In the genomic region with DNA sequence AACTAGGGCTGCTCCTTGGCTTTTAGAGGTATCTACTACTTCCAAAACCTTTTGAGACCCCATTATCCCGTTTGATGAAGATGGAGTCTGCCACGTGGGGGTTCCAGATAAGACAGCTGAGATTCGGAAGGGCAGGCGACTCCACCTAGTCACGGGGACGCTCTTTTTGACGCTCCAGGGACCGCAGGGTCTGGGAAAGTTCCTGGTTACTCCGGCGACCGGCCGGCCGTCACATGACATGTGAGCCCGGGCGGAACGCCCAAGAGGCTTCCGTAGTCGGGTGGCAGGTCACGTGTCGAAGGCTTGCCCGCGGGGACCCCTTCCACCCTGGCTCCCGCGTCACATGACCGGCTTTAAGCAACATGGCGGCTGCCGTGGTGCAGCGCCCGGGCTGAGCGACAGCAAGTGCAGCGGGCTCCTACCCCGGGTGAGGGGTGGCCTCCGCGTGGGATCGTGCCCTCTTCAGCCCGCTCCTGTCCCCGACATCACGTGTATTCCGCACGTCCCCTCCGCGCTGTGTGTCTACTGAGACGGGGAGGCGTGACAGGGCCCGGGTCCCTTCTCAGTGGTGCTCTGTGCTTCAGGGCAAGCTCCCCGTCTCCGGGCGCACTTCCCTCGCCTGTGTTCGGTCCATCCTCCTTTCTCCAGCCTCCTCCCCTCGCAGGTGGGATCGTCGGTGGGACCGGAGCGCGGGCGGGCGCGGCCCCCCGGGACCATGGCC, we compare ENCODE assay signal across 1 cellular context.
TF ChIP-seq lines count a peak whose summit lies in the region.

A gene with protein sequence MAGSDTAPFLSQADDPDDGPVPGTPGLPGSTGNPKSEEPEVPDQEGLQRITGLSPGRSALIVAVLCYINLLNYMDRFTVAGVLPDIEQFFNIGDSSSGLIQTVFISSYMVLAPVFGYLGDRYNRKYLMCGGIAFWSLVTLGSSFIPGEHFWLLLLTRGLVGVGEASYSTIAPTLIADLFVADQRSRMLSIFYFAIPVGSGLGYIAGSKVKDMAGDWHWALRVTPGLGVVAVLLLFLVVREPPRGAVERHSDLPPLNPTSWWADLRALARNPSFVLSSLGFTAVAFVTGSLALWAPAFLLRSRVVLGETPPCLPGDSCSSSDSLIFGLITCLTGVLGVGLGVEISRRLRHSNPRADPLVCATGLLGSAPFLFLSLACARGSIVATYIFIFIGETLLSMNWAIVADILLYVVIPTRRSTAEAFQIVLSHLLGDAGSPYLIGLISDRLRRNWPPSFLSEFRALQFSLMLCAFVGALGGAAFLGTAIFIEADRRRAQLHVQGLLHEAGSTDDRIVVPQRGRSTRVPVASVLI (plus strand): TSS at position 342 of the 721 bp plus-strand sequence. CDS start 374 bp downstream, at position 716.

TF ChIP-seq in HepG2, 621 proteins besides CTCF, POLR2A, EP300 and RAD21 (continued from another document and continues in another):
- TF ChIP-seq, protein P1, sequence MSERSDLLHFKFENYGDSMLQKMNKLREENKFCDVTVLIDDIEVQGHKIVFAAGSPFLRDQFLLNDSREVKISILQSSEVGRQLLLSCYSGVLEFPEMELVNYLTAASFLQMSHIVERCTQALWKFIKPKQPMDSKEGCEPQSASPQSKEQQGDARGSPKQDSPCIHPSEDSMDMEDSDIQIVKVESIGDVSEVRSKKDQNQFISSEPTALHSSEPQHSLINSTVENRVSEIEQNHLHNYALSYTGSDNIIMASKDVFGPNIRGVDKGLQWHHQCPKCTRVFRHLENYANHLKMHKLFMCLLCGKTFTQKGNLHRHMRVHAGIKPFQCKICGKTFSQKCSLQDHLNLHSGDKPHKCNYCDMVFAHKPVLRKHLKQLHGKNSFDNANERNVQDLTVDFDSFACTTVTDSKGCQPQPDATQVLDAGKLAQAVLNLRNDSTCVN (CRISPR knock-in tag; IDR thresholded peaks at IDR 0.05; ENCODE audit: borderline replicate concordance) = peak; percentile 91
- TF ChIP-seq RFXANK (CRISPR knock-in tag; IDR thresholded peaks at IDR 0.05) (no peak; the same call in 1 of the 2 replicates), ZNF772 (CRISPR knock-in tag; IDR thresholded peaks at IDR 0.05) (peak; percentile 93; the same call in 1 of the 2 replicates), KDM5B (CRISPR knock-in tag; IDR thresholded peaks at IDR 0.05; ENCODE audit: borderline replicate concordance) (peak; percentile 93), NFE2L2 (IDR thresholded peaks at IDR 0.05; ENCODE audit: low read length) (no peak), ATF1 (CRISPR knock-in tag; IDR thresholded peaks at IDR 0.05) (peak; percentile 48; the same call in 1 of the 2 replicates), GABPA (IDR thresholded peaks at IDR 0.05; ENCODE audit: low read depth, low read length) (peak; percentile 23; the same call in 1 of the 2 replicates), GABPA (CRISPR knock-in tag; IDR thresholded peaks at IDR 0.05; ENCODE audit: low read depth) (peak; percentile 83), SKI (IDR thresholded peaks at IDR 0.05; ENCODE audit: partially characterized antibody) (peak; percentile 60), BORCS8-MEF2B (CRISPR knock-in tag; IDR thresholded peaks at IDR 0.05) (peak; percentile 89; the same call in 1 of the 2 replicates), ZNF724P (CRISPR knock-in tag; IDR thresholded peaks at IDR 0.05; ENCODE audit: borderline replicate concordance) (peak; percentile 45; the same call in 1 of the 2 replicates), HMG20B (CRISPR knock-in tag; conservative IDR thresholded peaks at IDR 0.05) (no peak), ZKSCAN5 (CRISPR knock-in tag; IDR thresholded peaks at IDR 0.05) (0 out of 2 replicates have a peak, but pooled peaks have one; percentile 21), ZNF589 (CRISPR knock-in tag; conservative IDR thresholded peaks at IDR 0.05) (peak; percentile 90), ZNF20 (CRISPR knock-in tag; IDR thresholded peaks at IDR 0.05) (peak; percentile 88), KAT2B (IDR thresholded peaks at IDR 0.05; ENCODE audit: borderline replicate concordance, low read depth, low read length) (no peak), SRSF9 (IDR thresholded peaks at IDR 0.05; ENCODE audit: borderline replicate concordance, insufficient read depth, low read depth, low read length, poor library complexity, severe bottlenecking) (no peak), ZNF333 (CRISPR knock-in tag; IDR thresholded peaks at IDR 0.05; ENCODE audit: borderline replicate concordance) (peak; percentile 88), ZNF768 (CRISPR knock-in tag; IDR thresholded peaks at IDR 0.05) (peak; percentile 75), GATAD2A (CRISPR knock-in tag; IDR thresholded peaks at IDR 0.05) (peak; percentile 79), BRCA1 (CRISPR knock-in tag; IDR thresholded peaks at IDR 0.05) (no peak), ZNF777 (CRISPR knock-in tag; IDR thresholded peaks at IDR 0.05) (peak; percentile 61), YEATS2 (CRISPR knock-in tag; IDR thresholded peaks at IDR 0.05; ENCODE audit: borderline replicate concordance) (peak; percentile 99), TCF12 (IDR thresholded peaks at IDR 0.05) (no peak), TCF12 (CRISPR knock-in tag; IDR thresholded peaks at IDR 0.05) (peak; percentile 87), ZNF543 (CRISPR knock-in tag; IDR thresholded peaks at IDR 0.05) (peak; percentile 74)
- TF ChIP-seq, protein P2, sequence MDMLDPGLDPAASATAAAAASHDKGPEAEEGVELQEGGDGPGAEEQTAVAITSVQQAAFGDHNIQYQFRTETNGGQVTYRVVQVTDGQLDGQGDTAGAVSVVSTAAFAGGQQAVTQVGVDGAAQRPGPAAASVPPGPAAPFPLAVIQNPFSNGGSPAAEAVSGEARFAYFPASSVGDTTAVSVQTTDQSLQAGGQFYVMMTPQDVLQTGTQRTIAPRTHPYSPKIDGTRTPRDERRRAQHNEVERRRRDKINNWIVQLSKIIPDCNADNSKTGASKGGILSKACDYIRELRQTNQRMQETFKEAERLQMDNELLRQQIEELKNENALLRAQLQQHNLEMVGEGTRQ (IDR thresholded peaks at IDR 0.05; ENCODE audit: low read depth, low read length) = peak; percentile 100
- TF ChIP-seq, protein P2 (CRISPR knock-in tag; IDR thresholded peaks at IDR 0.05; ENCODE audit: borderline replicate concordance) = peak; percentile 100
- TF ChIP-seq, protein P3, sequence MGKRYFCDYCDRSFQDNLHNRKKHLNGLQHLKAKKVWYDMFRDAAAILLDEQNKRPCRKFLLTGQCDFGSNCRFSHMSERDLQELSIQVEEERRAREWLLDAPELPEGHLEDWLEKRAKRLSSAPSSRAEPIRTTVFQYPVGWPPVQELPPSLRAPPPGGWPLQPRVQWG (CRISPR knock-in tag; IDR thresholded peaks at IDR 0.05; ENCODE audit: borderline replicate concordance, low read depth) = no peak; the same call in 1 of the 2 replicates
- TF ChIP-seq, protein P4, sequence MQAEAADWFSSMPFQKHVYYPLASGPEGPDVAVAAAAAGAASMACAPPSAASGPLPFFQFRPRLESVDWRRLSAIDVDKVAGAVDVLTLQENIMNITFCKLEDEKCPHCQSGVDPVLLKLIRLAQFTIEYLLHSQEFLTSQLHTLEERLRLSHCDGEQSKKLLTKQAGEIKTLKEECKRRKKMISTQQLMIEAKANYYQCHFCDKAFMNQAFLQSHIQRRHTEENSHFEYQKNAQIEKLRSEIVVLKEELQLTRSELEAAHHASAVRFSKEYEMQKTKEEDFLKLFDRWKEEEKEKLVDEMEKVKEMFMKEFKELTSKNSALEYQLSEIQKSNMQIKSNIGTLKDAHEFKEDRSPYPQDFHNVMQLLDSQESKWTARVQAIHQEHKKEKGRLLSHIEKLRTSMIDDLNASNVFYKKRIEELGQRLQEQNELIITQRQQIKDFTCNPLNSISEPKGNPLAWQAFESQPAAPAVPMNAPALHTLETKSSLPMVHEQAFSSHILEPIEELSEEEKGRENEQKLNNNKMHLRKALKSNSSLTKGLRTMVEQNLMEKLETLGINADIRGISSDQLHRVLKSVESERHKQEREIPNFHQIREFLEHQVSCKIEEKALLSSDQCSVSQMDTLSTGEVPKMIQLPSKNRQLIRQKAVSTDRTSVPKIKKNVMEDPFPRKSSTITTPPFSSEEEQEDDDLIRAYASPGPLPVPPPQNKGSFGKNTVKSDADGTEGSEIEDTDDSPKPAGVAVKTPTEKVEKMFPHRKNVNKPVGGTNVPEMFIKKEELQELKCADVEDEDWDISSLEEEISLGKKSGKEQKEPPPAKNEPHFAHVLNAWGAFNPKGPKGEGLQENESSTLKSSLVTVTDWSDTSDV (CRISPR knock-in tag; IDR thresholded peaks at IDR 0.05) = peak; percentile 78
- TF ChIP-seq, protein P5, sequence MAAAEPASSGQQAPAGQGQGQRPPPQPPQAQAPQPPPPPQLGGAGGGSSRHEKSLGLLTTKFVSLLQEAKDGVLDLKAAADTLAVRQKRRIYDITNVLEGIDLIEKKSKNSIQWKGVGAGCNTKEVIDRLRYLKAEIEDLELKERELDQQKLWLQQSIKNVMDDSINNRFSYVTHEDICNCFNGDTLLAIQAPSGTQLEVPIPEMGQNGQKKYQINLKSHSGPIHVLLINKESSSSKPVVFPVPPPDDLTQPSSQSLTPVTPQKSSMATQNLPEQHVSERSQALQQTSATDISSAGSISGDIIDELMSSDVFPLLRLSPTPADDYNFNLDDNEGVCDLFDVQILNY (CRISPR knock-in tag; conservative IDR thresholded peaks at IDR 0.05) = peak; percentile 59
- TF ChIP-seq, protein P6, sequence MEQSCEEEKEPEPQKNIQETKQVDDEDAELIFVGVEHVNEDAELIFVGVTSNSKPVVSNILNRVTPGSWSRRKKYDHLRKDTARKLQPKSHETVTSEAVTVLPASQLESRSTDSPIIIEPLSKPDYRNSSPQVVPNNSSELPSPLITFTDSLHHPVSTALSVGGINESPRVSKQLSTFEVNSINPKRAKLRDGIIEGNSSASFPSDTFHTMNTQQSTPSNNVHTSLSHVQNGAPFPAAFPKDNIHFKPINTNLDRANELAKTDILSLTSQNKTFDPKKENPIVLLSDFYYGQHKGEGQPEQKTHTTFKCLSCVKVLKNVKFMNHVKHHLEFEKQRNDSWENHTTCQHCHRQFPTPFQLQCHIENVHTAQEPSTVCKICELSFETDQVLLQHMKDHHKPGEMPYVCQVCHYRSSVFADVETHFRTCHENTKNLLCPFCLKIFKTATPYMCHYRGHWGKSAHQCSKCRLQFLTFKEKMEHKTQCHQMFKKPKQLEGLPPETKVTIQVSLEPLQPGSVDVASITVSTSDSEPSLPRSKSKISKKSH (CRISPR knock-in tag; IDR thresholded peaks at IDR 0.05; ENCODE audit: borderline replicate concordance) = peak; percentile 59; the same call in 1 of the 2 replicates
- TF ChIP-seq, protein P7, sequence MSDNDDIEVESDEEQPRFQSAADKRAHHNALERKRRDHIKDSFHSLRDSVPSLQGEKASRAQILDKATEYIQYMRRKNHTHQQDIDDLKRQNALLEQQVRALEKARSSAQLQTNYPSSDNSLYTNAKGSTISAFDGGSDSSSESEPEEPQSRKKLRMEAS (IDR thresholded peaks at IDR 0.05) = peak; percentile 96
- TF ChIP-seq, protein P8, sequence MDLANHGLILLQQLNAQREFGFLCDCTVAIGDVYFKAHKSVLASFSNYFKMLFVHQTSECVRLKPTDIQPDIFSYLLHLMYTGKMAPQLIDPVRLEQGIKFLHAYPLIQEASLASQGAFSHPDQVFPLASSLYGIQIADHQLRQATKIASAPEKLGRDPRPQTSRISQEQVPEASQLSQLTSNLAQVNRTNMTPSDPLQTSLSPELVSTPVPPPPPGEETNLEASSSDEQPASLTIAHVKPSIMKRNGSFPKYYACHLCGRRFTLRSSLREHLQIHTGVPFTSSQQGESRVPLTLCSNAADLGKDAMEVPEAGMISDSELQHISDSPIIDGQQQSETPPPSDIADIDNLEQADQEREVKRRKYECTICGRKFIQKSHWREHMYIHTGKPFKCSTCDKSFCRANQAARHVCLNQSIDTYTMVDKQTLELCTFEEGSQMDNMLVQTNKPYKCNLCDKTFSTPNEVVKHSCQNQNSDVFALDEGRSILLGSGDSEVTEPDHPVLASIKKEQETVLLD (CRISPR knock-in tag; IDR thresholded peaks at IDR 0.05; ENCODE audit: low read depth) = peak; percentile 84
- TF ChIP-seq, protein P9, sequence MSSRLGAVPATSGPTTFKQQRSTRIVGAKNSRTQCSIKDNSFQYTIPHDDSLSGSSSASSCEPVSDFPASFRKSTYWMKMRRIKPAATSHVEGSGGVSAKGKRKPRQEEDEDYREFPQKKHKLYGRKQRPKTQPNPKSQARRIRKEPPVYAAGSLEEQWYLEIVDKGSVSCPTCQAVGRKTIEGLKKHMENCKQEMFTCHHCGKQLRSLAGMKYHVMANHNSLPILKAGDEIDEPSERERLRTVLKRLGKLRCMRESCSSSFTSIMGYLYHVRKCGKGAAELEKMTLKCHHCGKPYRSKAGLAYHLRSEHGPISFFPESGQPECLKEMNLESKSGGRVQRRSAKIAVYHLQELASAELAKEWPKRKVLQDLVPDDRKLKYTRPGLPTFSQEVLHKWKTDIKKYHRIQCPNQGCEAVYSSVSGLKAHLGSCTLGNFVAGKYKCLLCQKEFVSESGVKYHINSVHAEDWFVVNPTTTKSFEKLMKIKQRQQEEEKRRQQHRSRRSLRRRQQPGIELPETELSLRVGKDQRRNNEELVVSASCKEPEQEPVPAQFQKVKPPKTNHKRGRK (CRISPR knock-in tag; IDR thresholded peaks at IDR 0.05) = no peak; the same call in 1 of the 2 replicates
- TF ChIP-seq, protein P10, sequence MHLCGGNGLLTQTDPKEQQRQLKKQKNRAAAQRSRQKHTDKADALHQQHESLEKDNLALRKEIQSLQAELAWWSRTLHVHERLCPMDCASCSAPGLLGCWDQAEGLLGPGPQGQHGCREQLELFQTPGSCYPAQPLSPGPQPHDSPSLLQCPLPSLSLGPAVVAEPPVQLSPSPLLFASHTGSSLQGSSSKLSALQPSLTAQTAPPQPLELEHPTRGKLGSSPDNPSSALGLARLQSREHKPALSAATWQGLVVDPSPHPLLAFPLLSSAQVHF (CRISPR knock-in tag; IDR thresholded peaks at IDR 0.05) = no peak
- TF ChIP-seq, protein P11, sequence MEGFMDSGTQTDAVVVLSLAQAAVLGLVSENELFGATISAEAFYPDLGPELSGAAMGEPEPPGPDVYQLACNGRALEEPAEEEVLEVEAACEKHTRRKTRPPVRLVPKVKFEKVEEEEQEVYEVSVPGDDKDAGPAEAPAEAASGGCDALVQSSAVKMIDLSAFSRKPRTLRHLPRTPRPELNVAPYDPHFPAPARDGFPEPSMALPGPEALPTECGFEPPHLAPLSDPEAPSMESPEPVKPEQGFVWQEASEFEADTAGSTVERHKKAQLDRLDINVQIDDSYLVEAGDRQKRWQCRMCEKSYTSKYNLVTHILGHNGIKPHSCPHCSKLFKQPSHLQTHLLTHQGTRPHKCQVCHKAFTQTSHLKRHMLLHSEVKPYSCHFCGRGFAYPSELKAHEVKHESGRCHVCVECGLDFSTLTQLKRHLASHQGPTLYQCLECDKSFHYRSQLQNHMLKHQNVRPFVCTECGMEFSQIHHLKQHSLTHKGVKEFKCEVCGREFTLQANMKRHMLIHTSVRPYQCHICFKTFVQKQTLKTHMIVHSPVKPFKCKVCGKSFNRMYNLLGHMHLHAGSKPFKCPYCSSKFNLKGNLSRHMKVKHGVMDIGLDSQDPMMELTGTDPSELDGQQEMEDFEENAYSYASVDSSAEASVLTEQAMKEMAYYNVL (CRISPR knock-in tag; IDR thresholded peaks at IDR 0.05; ENCODE audit: borderline replicate concordance) = peak; percentile 72; the same call in 1 of the 2 replicates
